ENCODE assay signal across 12 cellular contexts in genomic region chr2:47751856-47752414, GRCh38. TPM values are rescaled to one million over a fixed set of nuclear protein-coding genes. Genes with fewer than 3 reads are reported as not detected.
A peak's percentile ranks its signal among the peaks of the same experiment; 100 is the strongest.
DNase-seq lines count a peak whose midpoint lies in the region; ATAC-seq, FAIRE-seq and TF ChIP-seq lines count a peak whose summit lies in the region.
"Had no signal": no experiment of that assay in that cellular context is flagged by ENCODE, and none has a peak within 500 bp of the region (broad histone marks: within the 10 kb centered on the region; RNA-seq: fewer than 3 reads in every experiment).

No MANE protein-coding gene starts in this region.

- DNase-seq in HL-60 (ENCODE audit: low read depth in 1 of 2, low spot score in 1 of 2) (no peak), choroid plexus epithelial cell (ENCODE audit: low read depth) (peak; percentile 38), frontal cortex (ENCODE audit: low spot score in 2 of 2) (no peak), RPMI8226 (no peak)
- DNase-seq in stimulated activated naive CD4-positive, alpha-beta T cell treated with Interleukin-2 at 50 U/mL for 16 hours (lab: John Stamatoyannopoulos, UW) = no peak
- DNase-seq: cortex of kidney, kidney, NCI-H1436 had no signal

- TF ChIP-seq CTCF in HL-60 (IDR thresholded peaks at IDR 0.05; ENCODE audit: insufficient read depth, low read length) (no peak), choroid plexus epithelial cell (conservative IDR thresholded peaks at IDR 0.05; ENCODE audit: low read depth, low read length) (no peak)

- peaks cover 97% of the 10 kb centered on the region for H3K36me3 ChIP-seq in BLaER1

- peaks cover 78% of the 10 kb centered on the region for H4K20me1 ChIP-seq in BLaER1

- peak overlapping the region; percentile 47 for H3K4me2 ChIP-seq in BLaER1

- no peak for FAIRE-seq in frontal cortex (lab: Jason Lieb, UNC)
- FAIRE-seq: kidney had no signal

- no peaks in the 10 kb centered on the region for H3K27me3 ChIP-seq in BLaER1
- no peaks in the 10 kb centered on the region for H3K27me3 ChIP-seq in HL-60 (ENCODE audit: insufficient read depth, poor library complexity, severe bottlenecking)

- H3K27ac ChIP-seq in BLaER1 (peak overlapping the region; percentile 56), HL-60 (replicated peaks) (peak overlapping the region; percentile 68)
- H3K27ac ChIP-seq: VCaP had no signal

- H3K4me3 ChIP-seq in BLaER1 (no peak overlapping the region), HL-60 (replicated peaks; ENCODE audit: insufficient read depth, low read length) (no peak overlapping the region), choroid plexus epithelial cell (ENCODE audit: low read depth, low read length) (no peak overlapping the region)

- H3K9ac ChIP-seq in BLaER1 = peak overlapping the region; percentile 52; the same call in 1 of the 2 replicates

- ATAC-seq in GM21381 (IDR thresholded peaks at IDR 0.05; ENCODE audit: unreplicated experiment) (peak; percentile 37), GM18868 (IDR thresholded peaks at IDR 0.05; ENCODE audit: unreplicated experiment) (no peak)

- peaks cover 19% of the 10 kb centered on the region for H3K9me3 ChIP-seq in BLaER1

- peaks cover 86% of the 10 kb centered on the region for H3K4me1 ChIP-seq in BLaER1

RNA-seq across cellular contexts. Expression of gene MSH6, which starts 31.0 kb away (rescaled TPM):
- 48.5 TPM for total RNA-seq in frontal cortex
